In the genomic region with DNA sequence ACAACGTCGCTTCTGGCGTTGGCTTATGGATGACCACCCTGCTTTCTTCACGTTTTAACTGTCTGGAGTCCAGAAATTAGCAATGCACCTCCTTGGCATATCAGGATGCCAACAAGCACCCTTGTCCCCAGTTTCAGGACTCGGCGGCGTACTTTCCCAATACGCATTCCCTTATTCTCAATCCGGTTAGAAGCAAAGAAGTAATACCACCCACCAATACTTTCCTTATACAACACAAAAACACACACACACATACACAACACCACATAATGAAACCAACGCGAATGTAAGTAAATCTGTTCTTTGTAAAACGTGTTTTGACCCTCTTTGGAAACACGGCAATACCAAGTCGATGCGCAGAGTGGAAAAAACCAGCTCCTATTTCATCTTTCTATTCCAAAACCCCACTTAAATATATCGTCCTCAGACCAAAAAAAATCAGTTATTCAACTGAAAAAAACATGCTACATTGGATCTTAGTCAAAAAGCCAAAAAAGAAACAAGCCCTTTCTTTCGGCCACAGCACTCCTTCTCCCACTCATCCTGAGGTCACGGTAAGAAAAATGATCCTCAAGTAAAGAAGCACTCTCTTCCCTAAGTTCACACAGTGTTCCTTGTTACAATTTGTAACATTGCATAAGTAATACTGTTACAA, we compare ENCODE assay signal across 8 cellular contexts. TPM values are rescaled to one million over a fixed set of nuclear protein-coding genes. Genes with fewer than 3 reads are reported as not detected.
DNase-seq lines count a peak whose midpoint lies in the region; ATAC-seq and TF ChIP-seq lines count a peak whose summit lies in the region.

No MANE protein-coding gene starts in this region.

- no peak for DNase-seq in CD4-positive, alpha-beta T cell
- DNase-seq in NCI-H748 treated with DMSO at 0.1 percent for 48 hours (lab: John Stamatoyannopoulos, UW) (peak; percentile 83), fibroblast of pulmonary artery (ENCODE audit: low read depth) (peak; percentile 95)
- DNase-seq in activated T-cell treated with anti-CD3 and anti-CD28 coated beads, Interleukin-2, amount 50 U/mL, for 4 hours, result no peak

- TF ChIP-seq CTCF in CD4-positive, alpha-beta T cell (IDR thresholded peaks at IDR 0.05), result no peak
- TF ChIP-seq CTCF in fibroblast of pulmonary artery (IDR thresholded peaks at IDR 0.05; ENCODE audit: low read length, missing control alignments), result no peak
- no peak for TF ChIP-seq CTCF in neutrophil (IDR thresholded peaks at IDR 0.05)

- H3K36me3 Mint-ChIP-seq in CD4-positive, alpha-beta T cell (ENCODE audit: low read depth), result peaks cover 5% of the 10 kb centered on the region
- no peaks in the 10 kb centered on the region for H3K36me3 Mint-ChIP-seq in activated T-cell treated with anti-CD3 and anti-CD28 coated beads, Interleukin-2, amount 50 U/mL, for 4 hours (ENCODE audit: insufficient read depth)

- no peaks in the 10 kb centered on the region for H3K9me3 ChIP-seq in CD4-positive, alpha-beta T cell (ENCODE audit: control insufficient read depth, low read length)
- H3K9me3 ChIP-seq in neutrophil, result no peaks in the 10 kb centered on the region

- intact Hi-C loops in CD4-positive, alpha-beta T cell (cut with DNase I, micrococcal nuclease), result loop anchor here (1.0 to 10.0 kb wide), 4 partner anchors 21 to 543 kb away; a partner anchor contains a TSS

- TF ChIP-seq POLR2A in GM19193 (IDR thresholded peaks at IDR 0.05; ENCODE audit: extremely low read depth, insufficient read depth, insufficient read length), result peak; percentile 99

- H3K4me3 Mint-ChIP-seq in CD4-positive, alpha-beta T cell, result peak overlapping the region; percentile 95
- H3K4me3 Mint-ChIP-seq in activated T-cell treated with anti-CD3 and anti-CD28 coated beads, Interleukin-2, amount 50 U/mL, for 4 hours, result peak overlapping the region; percentile 87

- H3K27me3 Mint-ChIP-seq in CD4-positive, alpha-beta T cell, result no peaks in the 10 kb centered on the region
- H3K27me3 Mint-ChIP-seq in activated T-cell treated with anti-CD3 and anti-CD28 coated beads, Interleukin-2, amount 50 U/mL, for 4 hours (ENCODE audit: low read depth), result no peaks in the 10 kb centered on the region

- no peaks in the 10 kb centered on the region for H3K27me3 ChIP-seq in CD4-positive, alpha-beta T cell (ENCODE audit: control insufficient read depth, insufficient read depth, low read length)
- no peaks in the 10 kb centered on the region for H3K27me3 ChIP-seq in neutrophil

- H3K4me1 Mint-ChIP-seq in CD4-positive, alpha-beta T cell (ENCODE audit: low read depth), result peaks cover 47% of the 10 kb centered on the region
- peaks cover 41% of the 10 kb centered on the region for H3K4me1 Mint-ChIP-seq in activated T-cell treated with anti-CD3 and anti-CD28 coated beads, Interleukin-2, amount 50 U/mL, for 4 hours (ENCODE audit: low read depth)

- H3K4me3 ChIP-seq in fibroblast of pulmonary artery (replicated peaks; ENCODE audit: low read depth, low read length) (peak overlapping the region; percentile 45), neutrophil (ENCODE audit: low read depth in 1 of 2, low read length in 1 of 2) (peak overlapping the region; percentile 87 to 95)

- H3K36me3 ChIP-seq in neutrophil, result no peaks in the 10 kb centered on the region

- peak overlapping the region; percentile 86 for H3K27ac ChIP-seq in CD4-positive, alpha-beta T cell (ENCODE audit: low read depth, low read length)
- H3K27ac ChIP-seq in neutrophil, result peak overlapping the region; percentile 98

- CTCF ChIA-PET in CD4-positive, alpha-beta T cell (lab: Charles Lee), result interaction anchor here (0.8 to 3.3 kb wide), 5 partner anchors 20 to 370 kb away, joined by 3 to 25 read pairs (median 10); a partner anchor contains a TSS

- no peaks in the 10 kb centered on the region for H3K9me3 Mint-ChIP-seq in CD4-positive, alpha-beta T cell
- H3K9me3 Mint-ChIP-seq in activated T-cell treated with anti-CD3 and anti-CD28 coated beads, Interleukin-2, amount 50 U/mL, for 4 hours, result no peaks in the 10 kb centered on the region

- ATAC-seq in CD4-positive, alpha-beta T cell (ENCODE audit: poor library complexity), result peak; percentile 47
- ATAC-seq in HG03460 (IDR thresholded peaks at IDR 0.05; ENCODE audit: unreplicated experiment) (peak; percentile 29), GM21390 (IDR thresholded peaks at IDR 0.05; ENCODE audit: unreplicated experiment) (no peak)
- peak; percentile 72 to 77 for ATAC-seq in activated T-cell treated with anti-CD3 and anti-CD28 coated beads, Interleukin-2, amount 50 U/mL, for 4 hours

- peaks cover 28 to 29% of the 10 kb centered on the region in 2 experiments for H3K4me1 ChIP-seq in neutrophil (ENCODE audit: control insufficient read depth in 1 of 2, insufficient read depth in 1 of 2, low read depth in 1 of 2, low read length in 1 of 2)

- POLR2A ChIA-PET in CD4-positive, alpha-beta T cell (lab: Charles Lee), result interaction anchor here (0.5 to 6.8 kb wide), 48 partner anchors 8 to 1449 kb away, joined by 3 to 445 read pairs (median 5); a partner anchor contains a TSS

- peak overlapping the region; percentile 98 for H3K27ac Mint-ChIP-seq in CD4-positive, alpha-beta T cell

RNA-seq across cellular contexts. Expression of a gene that starts 31.1 kb away (rescaled TPM):
- 1 to 10 TPM; 2.4 to 2.9 TPM for total RNA-seq in CD4-positive, alpha-beta T cell
- total RNA-seq in activated T-cell treated with anti-CD3 and anti-CD28 coated beads, Interleukin-2, amount 50 U/mL, for 4 hours, result 1 to 10 TPM; 1.7 to 2.6 (median 1.8) TPM

Comparison
In these comparisons a context has a peak if more than half of its experiments do, and no peak if none do; other contexts are left out.
1. DNase-seq: peak in NCI-H748 treated with DMSO at 0.1 percent for 48 hours (single experiment) and fibroblast of pulmonary artery (single experiment); none in CD4-positive, alpha-beta T cell (0 of 10) and activated T-cell treated with anti-CD3 and anti-CD28 coated beads, Interleukin-2, amount 50 U/mL, for 4 hours (single experiment).